Comparison of ENCODE assay signal across 8 cellular contexts in the genomic region with DNA sequence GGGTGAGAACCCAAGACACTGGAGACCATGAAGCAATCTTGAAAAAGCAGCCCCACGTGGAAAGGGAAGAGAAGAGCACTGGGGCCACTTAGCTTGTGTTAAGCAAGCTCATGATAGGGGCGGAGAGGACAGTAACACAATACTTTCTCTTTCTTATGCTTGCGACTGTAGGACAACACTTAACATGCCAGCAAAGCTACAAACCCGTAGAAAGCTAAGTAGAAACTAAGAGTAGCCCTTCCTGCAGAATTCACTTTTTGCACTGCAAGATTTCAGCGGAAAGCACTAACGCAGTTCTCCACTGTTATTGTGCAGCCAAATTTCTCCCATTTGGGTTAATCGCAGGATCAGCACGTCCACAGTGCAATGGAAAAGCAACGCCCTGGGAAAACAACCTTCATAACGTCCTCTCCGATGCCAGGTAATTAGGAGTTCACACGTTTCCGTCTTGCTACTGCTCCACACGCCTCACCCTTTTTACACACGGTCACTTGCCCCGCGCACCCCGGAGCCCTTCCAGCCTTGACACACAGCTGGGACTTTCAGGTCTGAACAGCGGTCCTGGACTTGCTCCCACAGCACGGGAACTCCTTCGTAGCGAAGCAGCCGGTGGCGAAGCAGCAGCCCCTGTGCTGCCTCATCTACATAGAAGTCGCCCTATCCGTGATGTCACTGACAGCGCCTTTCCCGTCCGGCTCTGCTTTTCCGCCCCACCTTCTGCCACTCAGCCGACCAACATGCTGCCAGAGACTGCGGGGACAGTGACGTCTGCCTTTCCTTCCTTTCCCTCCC.
DNase-seq lines count a peak whose midpoint lies in the region; ATAC-seq, FAIRE-seq and TF ChIP-seq lines count a peak whose summit lies in the region.

No MANE protein-coding gene starts in this region.

- TSS peak; percentile 100 for BruUV-seq in GM12878 (replicated peaks; lab: Mats Ljungman, UMichigan)

- 0 out of 4 replicates have a peak, but pooled peaks of 1 of the 2 experiments have one; percentile 14 for TF ChIP-seq EP300 in GM12878 (IDR thresholded peaks at IDR 0.05; ENCODE audit: borderline replicate concordance in 1 of 2, control insufficient read depth in 1 of 2, low read depth in 2 of 2, low read length in 2 of 2)

- H4K20me1 ChIP-seq in GM12878 (ENCODE audit: control insufficient read depth, insufficient read depth), result no peaks in the 10 kb centered on the region

- H3K27me3 ChIP-seq in GM12878 (replicated peaks in 1 of 2; ENCODE audit: control insufficient read depth in 2 of 2, insufficient read depth in 2 of 2, low read length in 1 of 2) (peaks cover 1 to 3% of the 10 kb centered on the region in 2 experiments; a peak in 1 of 4 replicates), iPS DF 6.9 (ENCODE audit: control insufficient read depth, insufficient read depth, low read length) (no peaks in the 10 kb centered on the region), gastrocnemius medialis (peaks cover 10 to 28% (median 20%) of the 10 kb centered on the region in 3 donors)

- RAD21 ChIA-PET in GM12878 (lab: Charles Lee; ENCODE audit: unreplicated experiment), result no interaction called here

- H3K4me1 ChIP-seq in GM12878 (ENCODE audit: control insufficient read depth, insufficient read depth, low read length) (no peaks in the 10 kb centered on the region), iPS DF 6.9 (ENCODE audit: control insufficient read depth, insufficient read depth, low read length) (0 out of 2 replicates have a peak, but pooled peaks cover 1% of the 10 kb centered on the region), gastrocnemius medialis (peaks cover 7 to 8% of the 10 kb centered on the region in 2 donors)

- TF ChIP-seq CTCF in GM12873 (IDR thresholded peaks at IDR 0.05; ENCODE audit: insufficient read depth, low read depth, low read length, missing control alignments), result peak; percentile 10
- no peak for TF ChIP-seq CTCF in GM12878 (IDR thresholded peaks at IDR 0.05 in 2 of 3, conservative IDR thresholded peaks at IDR 0.05 in 1 of 3; ENCODE audit: control insufficient read depth in 2 of 3, extremely low read depth in 1 of 3, insufficient read depth in 1 of 3, low read depth in 3 of 3, low read length in 3 of 3)
- no peak for TF ChIP-seq CTCF in gastrocnemius medialis (IDR thresholded peaks at IDR 0.05 in 4 of 5, conservative IDR thresholded peaks at IDR 0.05 in 1 of 5)
- no peak for TF ChIP-seq CTCF in D721Med (IDR thresholded peaks at IDR 0.05; ENCODE audit: insufficient read depth, missing control alignments)

- H3K79me2 ChIP-seq in GM12878 (ENCODE audit: control insufficient read depth, insufficient read depth, low read length), result no peaks in the 10 kb centered on the region

- in situ Hi-C loops in GM12878 (cut with MboI), result no loop called here
- in situ Hi-C loops in gastrocnemius medialis (cut with MboI; ENCODE audit: low sequenced_read_pairs in 4 of 4), result no loop called here

- no peaks in the 10 kb centered on the region for H3K36me3 ChIP-seq in GM12878 (ENCODE audit: control insufficient read depth in 2 of 2, insufficient read depth in 2 of 2, low read length in 1 of 2)
- no peaks in the 10 kb centered on the region for H3K36me3 ChIP-seq in iPS DF 6.9 (ENCODE audit: control insufficient read depth, insufficient read depth, low read length)
- no peaks in the 10 kb centered on the region for H3K36me3 ChIP-seq in gastrocnemius medialis

- DNase-seq in NCI-H1694 (lab: John Stamatoyannopoulos, UW) (peak; percentile 56), T-helper 9 cell (peak; percentile 62), GM12878 (ENCODE audit: low read depth, low spot score) (peak; percentile 90), iPS DF 6.9 (ENCODE audit: low read depth, low spot score) (peak; percentile 88), gastrocnemius medialis (peak; percentile 32 to 61), D721Med (ENCODE audit: insufficient read length, low spot score) (no peak)

- peak; percentile 99 for TF ChIP-seq POLR2A in GM12878 (IDR thresholded peaks at IDR 0.05; ENCODE audit: low read depth, low read length)
- peak; percentile 52 to 76 for TF ChIP-seq POLR2A in gastrocnemius medialis (IDR thresholded peaks at IDR 0.05)

- peak overlapping the region; percentile 98 for H3K4me2 ChIP-seq in GM12878 (ENCODE audit: control insufficient read depth, insufficient read depth)

- 1% methylated on average over 33 of the region's 33 CpGs for WGBS in GM12878 (ENCODE audit: insufficient coverage, insufficient replicate concordance, low lambda C conversion rate, missing lambda C conversion rate)
- no CpG with 5 or more reads among the region's 33 CpGs for WGBS in iPS DF 6.9 (ENCODE audit: insufficient coverage, insufficient read length)

- POLR2A ChIA-PET in GM12878 (lab: Charles Lee), result no interaction called here

- SMC1A ChIA-PET in GM12878 (lab: Charles Lee; ENCODE audit: uncharacterized antibody, unreplicated experiment), result no interaction called here

- FAIRE-seq in GM12878 (lab: Jason Lieb, UNC), result peak; percentile 23
- no peak for FAIRE-seq in D721Med (lab: Jason Lieb, UNC)

- H3K9me3 ChIP-seq in GM12878 (replicated peaks; ENCODE audit: control insufficient read depth, insufficient read depth, low read length) (no peaks in the 10 kb centered on the region; the same call in 2 of the 3 replicates), iPS DF 6.9 (ENCODE audit: control insufficient read depth, insufficient read depth, low read length) (no peaks in the 10 kb centered on the region), gastrocnemius medialis (no peaks in the 10 kb centered on the region)

- ATAC-seq in HG02763 (IDR thresholded peaks at IDR 0.05; ENCODE audit: unreplicated experiment) (peak; percentile 64), GM12878 (peak; percentile 96), gastrocnemius medialis (peak; percentile 80 to 81)

- CTCF ChIA-PET in GM12878 (lab: Yijun Ruan, JAX), result no interaction called here

- peak overlapping the region; percentile 89 for H3K9ac ChIP-seq in GM12878 (ENCODE audit: control insufficient read depth, insufficient read depth, low read length)

- peak; percentile 5; the same call in 1 of the 2 replicates for TF ChIP-seq RAD21 in GM12878 (IDR thresholded peaks at IDR 0.05; ENCODE audit: insufficient read depth, low read depth, low read length)

- H3K27ac ChIP-seq in GM12878 (ENCODE audit: control insufficient read depth, insufficient read depth), result peak overlapping the region; percentile 82
- no peak overlapping the region for H3K27ac ChIP-seq in iPS DF 6.9 (ENCODE audit: low read length)
- H3K27ac ChIP-seq in gastrocnemius medialis, result peak overlapping the region in 3 of 4 donors; percentile 42 to 74 (median 70)

- H3K4me3 ChIP-seq in GM12878 (peak overlapping the region; percentile 71), iPS DF 6.9 (ENCODE audit: low read length) (peak overlapping the region; percentile 45; the same call in 1 of the 2 replicates), gastrocnemius medialis (peak overlapping the region; percentile 45 to 72 (median 64))

- intact Hi-C loops in GM12878 (cut with micrococcal nuclease; ENCODE audit: unreplicated experiment), result loop anchor here (1.0 to 10.0 kb wide), 4 partner anchors 68 to 190 kb away; partner anchors contain the start of gene NBPF11
- intact Hi-C loops in gastrocnemius medialis (cut with DNase I; ENCODE audit: low total_unique reads), result no loop called here

- H2AFZ ChIP-seq in GM12878 (ENCODE audit: control insufficient read depth, low read depth, low read length), result peak overlapping the region; percentile 99

TF ChIP-seq in GM12878, 131 proteins besides CTCF, POLR2A, EP300 and RAD21 (continues in another document):
- TF ChIP-seq RFX5 (IDR thresholded peaks at IDR 0.05; ENCODE audit: low read depth, low read length) (0 out of 2 replicates have a peak, but pooled peaks have one; percentile 7), SREBF1 (IDR thresholded peaks at IDR 0.05; ENCODE audit: low read length) (no peak), NR2C1 (IDR thresholded peaks at IDR 0.05) (no peak), IKZF1 (conservative IDR thresholded peaks at IDR 0.05) (peak; percentile 92), MLLT1 (IDR thresholded peaks at IDR 0.05) (peak; percentile 50), SUZ12 (IDR thresholded peaks at IDR 0.05; ENCODE audit: unreplicated experiment) (no peak), NKRF (conservative IDR thresholded peaks at IDR 0.05) (no peak)
- TF ChIP-seq, protein P1, sequence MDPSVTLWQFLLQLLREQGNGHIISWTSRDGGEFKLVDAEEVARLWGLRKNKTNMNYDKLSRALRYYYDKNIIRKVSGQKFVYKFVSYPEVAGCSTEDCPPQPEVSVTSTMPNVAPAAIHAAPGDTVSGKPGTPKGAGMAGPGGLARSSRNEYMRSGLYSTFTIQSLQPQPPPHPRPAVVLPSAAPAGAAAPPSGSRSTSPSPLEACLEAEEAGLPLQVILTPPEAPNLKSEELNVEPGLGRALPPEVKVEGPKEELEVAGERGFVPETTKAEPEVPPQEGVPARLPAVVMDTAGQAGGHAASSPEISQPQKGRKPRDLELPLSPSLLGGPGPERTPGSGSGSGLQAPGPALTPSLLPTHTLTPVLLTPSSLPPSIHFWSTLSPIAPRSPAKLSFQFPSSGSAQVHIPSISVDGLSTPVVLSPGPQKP (IDR thresholded peaks at IDR 0.05; ENCODE audit: low read depth, low read length), result peak; percentile 49; the same call in 1 of the 2 replicates
